In the genomic region with DNA sequence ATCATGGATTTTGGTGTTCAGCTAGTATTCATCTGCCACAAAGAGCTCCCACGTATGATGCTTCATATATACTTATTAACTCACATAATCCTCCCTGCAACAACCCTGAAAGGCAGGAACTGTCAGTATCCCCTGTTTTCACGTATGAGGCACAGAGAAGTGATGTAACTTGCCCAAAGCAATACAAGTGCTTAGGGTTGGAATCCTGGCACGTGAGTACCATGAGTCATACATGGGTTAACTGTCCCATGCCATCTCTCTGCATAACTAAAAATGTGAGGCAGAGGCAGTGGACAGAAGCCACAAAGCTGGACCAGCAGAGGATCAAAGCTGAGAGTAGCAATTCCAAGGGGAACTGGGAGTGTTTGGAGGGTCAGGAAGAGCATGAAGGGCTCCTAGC, we compare ENCODE assay signal across 11 cellular contexts. TPM values are rescaled to one million over a fixed set of nuclear protein-coding genes. Genes with fewer than 3 reads are reported as not detected.
A peak's percentile ranks its signal among the peaks of the same experiment; 100 is the strongest.
DNase-seq lines count a peak whose midpoint lies in the region; ATAC-seq and TF ChIP-seq lines count a peak whose summit lies in the region.
"Had no signal": no experiment of that assay in that cellular context is flagged by ENCODE, and none has a peak within 500 bp of the region (broad histone marks: within the 10 kb centered on the region; RNA-seq: fewer than 3 reads in every experiment).

No MANE protein-coding gene starts in this region.

- H3K27ac ChIP-seq in breast epithelium (no peak overlapping the region), RWPE1 (no peak overlapping the region)
- H3K27ac ChIP-seq: tibial artery had no signal

- H3K4me1 Mint-ChIP-seq in MCF 10A (ENCODE audit: insufficient read depth, unreplicated experiment) = peaks cover 6% of the 10 kb centered on the region
- no peaks in the 10 kb centered on the region for H3K4me1 Mint-ChIP-seq in stimulated activated naive B cell treated with anti-CD40 and anti-IgM and Interleukin-4, amounts not matched to agents 10 μg/mL and 1 μg/mL and 100 μg/mL, for 72 hours

- TF ChIP-seq CTCF in MCF 10A (IDR thresholded peaks at IDR 0.05; ENCODE audit: unreplicated experiment) (no peak), breast epithelium (IDR thresholded peaks at IDR 0.05) (no peak), RWPE1 (conservative IDR thresholded peaks at IDR 0.05; ENCODE audit: low read depth) (no peak)

- no peak for ATAC-seq in activated CD4-positive, CD25-positive, alpha-beta regulatory T cell treated with anti-CD3 and anti-CD28 coated beads, Interleukin-2, amount 50 U/mL, for 24 hours
- ATAC-seq in stimulated activated naive B cell treated with anti-CD40 and anti-IgM and Interleukin-4, amounts not matched to agents 10 μg/mL and 1 μg/mL and 100 μg/mL, for 72 hours (replicated peaks) = no peak

- peaks cover 0 to 72% of the 10 kb centered on the region in 2 donors for H3K27me3 ChIP-seq in breast epithelium
- H3K27me3 ChIP-seq: tibial artery had no signal

- no peaks in the 10 kb centered on the region for H3K36me3 ChIP-seq in breast epithelium
- H3K36me3 ChIP-seq: tibial artery had no signal

- no peaks in the 10 kb centered on the region for H3K36me3 Mint-ChIP-seq in MCF 10A (ENCODE audit: insufficient read depth, unreplicated experiment)
- H3K36me3 Mint-ChIP-seq in stimulated activated naive B cell treated with anti-CD40 and anti-IgM and Interleukin-4, amounts not matched to agents 10 μg/mL and 1 μg/mL and 100 μg/mL, for 72 hours = no peaks in the 10 kb centered on the region
- H3K36me3 Mint-ChIP-seq: brain had no signal

- intact Hi-C loops in MCF 10A (cut with micrococcal nuclease) = no loop called here
- intact Hi-C loops in breast epithelium (cut with DNase I; ENCODE audit: low total_unique reads) = no loop called here
- intact Hi-C loops in head of caudate nucleus (cut with DNase I) = no loop called here

- no peaks in the 10 kb centered on the region for H3K9me3 ChIP-seq in breast epithelium
- H3K9me3 ChIP-seq: tibial artery had no signal

- no TSS peak for BruUV-seq in MCF 10A (replicated peaks; lab: Mats Ljungman, UMichigan)

- H3K27me3 Mint-ChIP-seq in MCF 10A (ENCODE audit: insufficient read depth, unreplicated experiment) = peaks cover 66% of the 10 kb centered on the region
- peaks cover 0 to 40% of the 10 kb centered on the region in 2 donors for H3K27me3 Mint-ChIP-seq in stimulated activated naive B cell treated with anti-CD40 and anti-IgM and Interleukin-4, amounts not matched to agents 10 μg/mL and 1 μg/mL and 100 μg/mL, for 72 hours

- H3K4me3 Mint-ChIP-seq in MCF 10A (ENCODE audit: unreplicated experiment) = no peak overlapping the region
- H3K4me3 Mint-ChIP-seq in stimulated activated naive B cell treated with anti-CD40 and anti-IgM and Interleukin-4, amounts not matched to agents 10 μg/mL and 1 μg/mL and 100 μg/mL, for 72 hours = no peak overlapping the region
- H3K4me3 Mint-ChIP-seq: brain had no signal

- peak; percentile 81 for DNase-seq in MCF 10A (ENCODE audit: unreplicated experiment)
- no peak for DNase-seq in breast epithelium (ENCODE audit: low spot score in 2 of 2)
- peak; percentile 42 for DNase-seq in RWPE1 (ENCODE audit: low spot score)
- DNase-seq in fibroblast of peridontal ligament (ENCODE audit: extremely low read depth) = peak; percentile 69
- no peak for DNase-seq in stimulated activated naive B cell treated with anti-CD40 and anti-IgM and Interleukin-4, amounts not matched to agents 10 μg/mL and 1 μg/mL and 100 μg/mL, for 72 hours
- DNase-seq in NCI-H2171 treated with DMSO at 0.1 percent for 48 hours (lab: John Stamatoyannopoulos, UW) = no peak
- DNase-seq in head of caudate nucleus = no peak
- DNase-seq: tibial artery had no signal

- H3K9me3 Mint-ChIP-seq in MCF 10A (ENCODE audit: unreplicated experiment) = no peaks in the 10 kb centered on the region
- no peaks in the 10 kb centered on the region for H3K9me3 Mint-ChIP-seq in stimulated activated naive B cell treated with anti-CD40 and anti-IgM and Interleukin-4, amounts not matched to agents 10 μg/mL and 1 μg/mL and 100 μg/mL, for 72 hours
- H3K9me3 Mint-ChIP-seq: brain had no signal

- no peak overlapping the region for H3K4me3 ChIP-seq in breast epithelium
- H3K4me3 ChIP-seq: tibial artery had no signal

- POLR2A ChIA-PET in MCF 10A (lab: Yijun Ruan, JAX) (interaction anchor here (0.6 to 0.7 kb wide), 4 partner anchors 49 to 159 kb away, joined by 3 read pairs; a partner anchor contains a TSS), RWPE1 (lab: Yijun Ruan, JAX; ENCODE audit: low non-redundant PET) (no interaction called here)

- TF ChIP-seq POLR2A in breast epithelium (IDR thresholded peaks at IDR 0.05) = no peak

- no peaks in the 10 kb centered on the region for H3K4me1 ChIP-seq in breast epithelium
- H3K4me1 ChIP-seq: tibial artery had no signal

- no peak overlapping the region for H3K27ac Mint-ChIP-seq in MCF 10A (ENCODE audit: low read depth, unreplicated experiment)
- H3K27ac Mint-ChIP-seq in stimulated activated naive B cell treated with anti-CD40 and anti-IgM and Interleukin-4, amounts not matched to agents 10 μg/mL and 1 μg/mL and 100 μg/mL, for 72 hours = no peak overlapping the region
- H3K27ac Mint-ChIP-seq: brain had no signal

- CTCF ChIA-PET in MCF 10A (lab: Yijun Ruan, JAX) (interaction anchor here (0.6 to 6.4 kb wide), 10 partner anchors 10 to 390 kb away, joined by 3 to 38 read pairs (median 3); no protein-coding TSS in a partner anchor), RWPE1 (lab: Yijun Ruan, JAX) (interaction anchor here (0.7 to 0.9 kb wide), 3 partner anchors 27 to 969 kb away, joined by 3 to 7 read pairs (median 3); no protein-coding TSS in a partner anchor)

RNA-seq across cellular contexts. Expression of a gene that starts 35.7 kb away (rescaled TPM):
- total RNA-seq in MCF 10A (2022) (not detected in 2 replicates), breast epithelium (10 to 100 TPM in 1 of 3 donors, under 1 TPM in 2; 0.59 to 11.8 (median 0.98) TPM)
- total RNA-seq: lung microvascular endothelial cell had no signal

Comparison
In these comparisons a context has a peak if more than half of its experiments do, and no peak if none do; other contexts are left out.
1. DNase-seq: peak in MCF 10A (single experiment), RWPE1 (single experiment) and fibroblast of peridontal ligament (single experiment); none in breast epithelium (0 of 2), stimulated activated naive B cell treated with anti-CD40 and anti-IgM and Interleukin-4, amounts not matched to agents 10 μg/mL and 1 μg/mL and 100 μg/mL, for 72 hours (single experiment), NCI-H2171 treated with DMSO at 0.1 percent for 48 hours (single experiment) and head of caudate nucleus (0 of 42).